Comparison of ENCODE assay signal across 8 cellular contexts in genomic region chr2:237691908-237692600, GRCh38.
A peak's percentile ranks its signal among the peaks of the same experiment; 100 is the strongest.
DNase-seq lines count a peak whose midpoint lies in the region; ATAC-seq and TF ChIP-seq lines count a peak whose summit lies in the region.

No MANE protein-coding gene starts in this region.

- H3K27me3 Mint-ChIP-seq in IgD-negative memory B cell, result peaks cover 3% of the 10 kb centered on the region
- H3K27me3 Mint-ChIP-seq in activated T-helper 2 cell treated with anti-CD3 and anti-CD28 coated beads, Interferon-gamma antibody, Interleukin-2, Interleukin-4, amounts not matched to agents 10 μg/mL and 5 μg/mL and 100 μg/mL, durations not matched to agents 14 hours and 24 hours and 36 hours (ENCODE audit: low read depth), result no peaks in the 10 kb centered on the region
- H3K27me3 Mint-ChIP-seq in neural crest cell (ENCODE audit: low read depth), result peaks cover 17% of the 10 kb centered on the region

- ATAC-seq in GM21515 (IDR thresholded peaks at IDR 0.05; ENCODE audit: unreplicated experiment), result peak; percentile 48

- peak overlapping the region; percentile 90 to 95 (median 94) for H3K4me3 Mint-ChIP-seq in IgD-negative memory B cell
- peak overlapping the region; percentile 99 for H3K4me3 Mint-ChIP-seq in activated T-helper 2 cell treated with anti-CD3 and anti-CD28 coated beads, Interferon-gamma antibody, Interleukin-2, Interleukin-4, amounts not matched to agents 10 μg/mL and 5 μg/mL and 100 μg/mL, durations not matched to agents 14 hours and 24 hours and 36 hours (ENCODE audit: low read depth)
- peak overlapping the region; percentile 79 for H3K4me3 Mint-ChIP-seq in neural crest cell

- H3K9me3 Mint-ChIP-seq in IgD-negative memory B cell (no peaks in the 10 kb centered on the region), neural crest cell (no peaks in the 10 kb centered on the region)
- no peaks in the 10 kb centered on the region for H3K9me3 Mint-ChIP-seq in activated T-helper 2 cell treated with anti-CD3 and anti-CD28 coated beads, Interferon-gamma antibody, Interleukin-2, Interleukin-4, amounts not matched to agents 10 μg/mL and 5 μg/mL and 100 μg/mL, durations not matched to agents 14 hours and 24 hours and 36 hours

- no peak for TF ChIP-seq CTCF in fibroblast of the aortic adventitia (IDR thresholded peaks at IDR 0.05; ENCODE audit: insufficient read depth, low read length)
- no peak for TF ChIP-seq CTCF in neural crest cell (conservative IDR thresholded peaks at IDR 0.05)

- peaks cover 5% of the 10 kb centered on the region for H3K36me3 Mint-ChIP-seq in IgD-negative memory B cell
- H3K36me3 Mint-ChIP-seq in activated T-helper 2 cell treated with anti-CD3 and anti-CD28 coated beads, Interferon-gamma antibody, Interleukin-2, Interleukin-4, amounts not matched to agents 10 μg/mL and 5 μg/mL and 100 μg/mL, durations not matched to agents 14 hours and 24 hours and 36 hours (ENCODE audit: low read depth), result peaks cover 24% of the 10 kb centered on the region
- H3K36me3 Mint-ChIP-seq in neural crest cell (ENCODE audit: low read depth), result no peaks in the 10 kb centered on the region

- peaks cover 53 to 61% (median 54%) of the 10 kb centered on the region in 3 donors for H3K4me1 Mint-ChIP-seq in IgD-negative memory B cell
- H3K4me1 Mint-ChIP-seq in activated T-helper 2 cell treated with anti-CD3 and anti-CD28 coated beads, Interferon-gamma antibody, Interleukin-2, Interleukin-4, amounts not matched to agents 10 μg/mL and 5 μg/mL and 100 μg/mL, durations not matched to agents 14 hours and 24 hours and 36 hours (ENCODE audit: low read depth), result peaks cover 59% of the 10 kb centered on the region
- peaks cover 40% of the 10 kb centered on the region for H3K4me1 Mint-ChIP-seq in neural crest cell

- peak; percentile 93 for DNase-seq in DMS 273 (lab: John Stamatoyannopoulos, UW; ENCODE audit: unreplicated experiment)
- DNase-seq in RPMI7951 (ENCODE audit: low read depth), result peak; percentile 88
- DNase-seq in activated T-helper 2 cell treated with anti-CD3 and anti-CD28 coated beads, Interferon-gamma antibody, Interleukin-2, Interleukin-4, amounts not matched to agents 10 μg/mL and 5 μg/mL and 100 μg/mL, durations not matched to agents 14 hours and 24 hours and 36 hours (ENCODE audit: low spot score), result peak; percentile 91
- peak; percentile 80 for DNase-seq in fibroblast of the aortic adventitia (ENCODE audit: low read depth)
- DNase-seq in neural crest cell (ENCODE audit: low read depth, low spot score), result peak; percentile 94
- peak in 48 of 49 donors; percentile 27 to 96 (median 85) for DNase-seq in substantia nigra (lab: John Stamatoyannopoulos, UW)

- H3K4me3 ChIP-seq in fibroblast of the aortic adventitia (ENCODE audit: low read depth, low read length), result peak overlapping the region; percentile 89

- intact Hi-C loops in activated T-helper 2 cell treated with anti-CD3 and anti-CD28 coated beads, Interferon-gamma antibody, Interleukin-2, Interleukin-4, amounts not matched to agents 10 μg/mL and 5 μg/mL and 100 μg/mL, durations not matched to agents 14 hours and 24 hours and 36 hours (cut with micrococcal nuclease), result loop anchor here (1.0 to 5.0 kb wide), 4 partner anchors 8 to 305 kb away; no protein-coding TSS in a partner anchor

- H3K27ac Mint-ChIP-seq in IgD-negative memory B cell (peak overlapping the region; percentile 90 to 93 (median 92)), neural crest cell (ENCODE audit: unreplicated experiment) (no peak overlapping the region)
- peak overlapping the region; percentile 98 for H3K27ac Mint-ChIP-seq in activated T-helper 2 cell treated with anti-CD3 and anti-CD28 coated beads, Interferon-gamma antibody, Interleukin-2, Interleukin-4, amounts not matched to agents 10 μg/mL and 5 μg/mL and 100 μg/mL, durations not matched to agents 14 hours and 24 hours and 36 hours

- H3K27ac ChIP-seq in substantia nigra (ENCODE audit: low read depth, low read length, poor library complexity, severe bottlenecking), result peak overlapping the region; percentile 19

Comparison
In these comparisons a context has a peak if more than half of its experiments do, and no peak if none do; other contexts are left out.
1. Peak in every context shown above with its lines: DNase-seq, ATAC-seq, H3K4me3 ChIP-seq and H3K27ac ChIP-seq.